8 cellular contexts compared by ENCODE assay signal in the genomic region with DNA sequence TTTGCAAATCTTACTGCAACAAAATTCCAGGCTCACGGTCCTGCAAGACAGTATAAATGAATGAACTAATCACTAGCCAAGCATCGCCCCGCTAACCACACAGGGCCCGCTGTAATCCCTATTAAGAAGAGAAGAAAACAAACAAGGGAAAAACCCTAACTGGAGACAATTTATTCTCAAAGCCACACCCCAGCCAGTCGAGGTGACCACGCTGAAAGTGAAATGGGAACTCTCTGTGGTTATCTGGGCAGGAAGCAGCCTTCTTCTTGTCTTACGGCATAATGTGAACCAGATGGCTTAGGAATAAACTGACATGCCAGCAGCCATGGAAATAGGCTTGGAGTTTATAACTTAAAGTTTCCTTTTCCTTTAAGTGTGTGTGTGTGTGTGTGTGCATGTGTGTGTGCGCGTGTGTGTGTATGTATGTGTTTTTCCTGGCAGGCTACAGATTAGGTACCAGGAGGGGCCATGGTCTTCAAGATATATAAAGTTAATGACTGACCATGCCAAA.
DNase-seq lines count a peak whose midpoint lies in the region; ATAC-seq, FAIRE-seq and TF ChIP-seq lines count a peak whose summit lies in the region.

No MANE protein-coding gene starts in this region.

- no peaks in the 10 kb centered on the region for H3K9me2 ChIP-seq in OCI-LY7 (ENCODE audit: insufficient read depth, low read length)

- peak; percentile 29 for DNase-seq in GM12892 (ENCODE audit: insufficient read length)
- peak; percentile 85 for DNase-seq in astrocyte of the hippocampus (ENCODE audit: low read depth, low spot score)
- peak; percentile 46 for DNase-seq in naive B cell
- no peak for DNase-seq in NCI-H2081 (lab: John Stamatoyannopoulos, UW)
- no peak for DNase-seq in OCI-LY7 (ENCODE audit: low spot score)
- no peak for DNase-seq in NCI-H82 treated with DMSO at 0.1 percent for 48 hours (lab: John Stamatoyannopoulos, UW; ENCODE audit: unreplicated experiment)

- H3K36me3 ChIP-seq in HUES6 (ENCODE audit: control insufficient read depth, insufficient read depth, low read length) (peaks cover 99% of the 10 kb centered on the region), OCI-LY7 (ENCODE audit: insufficient read depth, low read length) (no peaks in the 10 kb centered on the region)

- no peaks in the 10 kb centered on the region for H3K27me3 Mint-ChIP-seq in naive B cell

- H3K4me2 ChIP-seq in OCI-LY7 (ENCODE audit: low read length) = no peak overlapping the region

- no peaks in the 10 kb centered on the region for H4K20me1 ChIP-seq in OCI-LY7 (ENCODE audit: insufficient read depth, low read length)

- peak; percentile 87 for FAIRE-seq in GM12892 (lab: Jason Lieb, UNC)

- H3K27ac ChIP-seq in HUES6 (ENCODE audit: low read depth, low read length) = peak overlapping the region; percentile 3; the same call in 1 of the 2 replicates
- H3K27ac ChIP-seq in OCI-LY7 (ENCODE audit: low read depth, low read length, poor library complexity, severe bottlenecking) = no peak overlapping the region

- BruUV-seq in OCI-LY7 (replicated peaks; lab: Mats Ljungman, UMichigan) = no TSS peak

- CTCF ChIA-PET in OCI-LY7 (lab: Charles Lee; ENCODE audit: unreplicated experiment) = no interaction called here

- peak; percentile 100 for ATAC-seq in GM21786 (IDR thresholded peaks at IDR 0.05; ENCODE audit: unreplicated experiment)
- ATAC-seq in naive B cell (ENCODE audit: low read depth in 2 of 2) = peak; percentile 87 to 95

- H3K9ac ChIP-seq in HUES6 (ENCODE audit: low read length) = no peak overlapping the region

- H3K27ac Mint-ChIP-seq in naive B cell = peak overlapping the region in 4 of 6 donors; percentile 15 to 78 (median 26)

- intact Hi-C loops in OCI-LY7 (cut with micrococcal nuclease; ENCODE audit: unreplicated experiment) = no loop called here

- no peak overlapping the region for H3K4me3 ChIP-seq in HUES6 (ENCODE audit: low read depth, low read length)
- no peak overlapping the region for H3K4me3 ChIP-seq in OCI-LY7 (ENCODE audit: low read depth, low read length, poor library complexity, severe bottlenecking)

- peaks cover 0 to 16% of the 10 kb centered on the region in 2 donors for H3K36me3 Mint-ChIP-seq in naive B cell

- H2AFZ ChIP-seq in OCI-LY7 (ENCODE audit: low read length) = no peak overlapping the region

- peaks cover 64% of the 10 kb centered on the region for H3K4me1 ChIP-seq in HUES6 (ENCODE audit: control insufficient read depth, insufficient read depth, low read length)
- no peaks in the 10 kb centered on the region for H3K4me1 ChIP-seq in OCI-LY7 (ENCODE audit: insufficient read depth, low read length, poor library complexity, severe bottlenecking)

- TF ChIP-seq CTCF in OCI-LY7 (conservative IDR thresholded peaks at IDR 0.05; ENCODE audit: low read length) = no peak

- no peak for TF ChIP-seq POLR2A in GM12892 (IDR thresholded peaks at IDR 0.05; ENCODE audit: low read depth, low read length)

- H3K79me2 ChIP-seq in OCI-LY7 (ENCODE audit: insufficient read depth, low read depth, low read length) = no peaks in the 10 kb centered on the region

- H3K9me3 ChIP-seq in HUES6 (ENCODE audit: control insufficient read depth, insufficient read depth, low read depth, low read length) (no peaks in the 10 kb centered on the region), OCI-LY7 (ENCODE audit: low read length) (no peaks in the 10 kb centered on the region)

- no peaks in the 10 kb centered on the region for H3K9me3 Mint-ChIP-seq in naive B cell

- POLR2A ChIA-PET in OCI-LY7 (lab: Charles Lee) = no interaction called here

- H3K27me3 ChIP-seq in HUES6 (ENCODE audit: control insufficient read depth, insufficient read depth, low read length) = no peaks in the 10 kb centered on the region

- H3K4me3 Mint-ChIP-seq in naive B cell = peak overlapping the region in 6 of 8 donors; percentile 7 to 45 (median 20)

- peaks cover 14 to 28% (median 14%) of the 10 kb centered on the region in 3 donors for H3K4me1 Mint-ChIP-seq in naive B cell

Comparison
In these comparisons a context has a peak if more than half of its experiments do, and no peak if none do; other contexts are left out.
1. DNase-seq: peak in GM12892 (single experiment), astrocyte of the hippocampus (single experiment) and naive B cell (single experiment); none in NCI-H2081 (0 of 2), OCI-LY7 (single experiment) and NCI-H82 treated with DMSO at 0.1 percent for 48 hours (single experiment).